In genomic region chr9:92392690-92393089, GRCh38 we compare ENCODE assay signal across 21 cellular contexts. TPM values are rescaled to one million over a fixed set of nuclear protein-coding genes. Genes with fewer than 3 reads are reported as not detected.
A peak's percentile ranks its signal among the peaks of the same experiment; 100 is the strongest.
DNase-seq lines count a peak whose midpoint lies in the region; ATAC-seq, FAIRE-seq and TF ChIP-seq lines count a peak whose summit lies in the region.
"Had no signal": no experiment of that assay in that cellular context is flagged by ENCODE, and none has a peak within 500 bp of the region (broad histone marks: within the 10 kb centered on the region; RNA-seq: fewer than 3 reads in every experiment).

No MANE protein-coding gene starts in this region.

- TF ChIP-seq CTCF in A549 (IDR thresholded peaks at IDR 0.05) (no peak), choroid plexus epithelial cell (conservative IDR thresholded peaks at IDR 0.05; ENCODE audit: low read depth, low read length) (no peak)

- POLR2A ChIA-PET in A549 (lab: Yijun Ruan, JAX), result no interaction called here

- ATAC-seq in A549 (no peak), HG03280 (IDR thresholded peaks at IDR 0.05; ENCODE audit: unreplicated experiment) (no peak), HG03460 (IDR thresholded peaks at IDR 0.05; ENCODE audit: unreplicated experiment) (no peak), GM19395 (IDR thresholded peaks at IDR 0.05; ENCODE audit: unreplicated experiment) (no peak)
- ATAC-seq: GM23338 had no signal

- H3K9me3 ChIP-seq in A549 (no peaks in the 10 kb centered on the region), mesenchymal stem cell (ENCODE audit: control insufficient read depth, low read length) (no peaks in the 10 kb centered on the region)

- no peaks in the 10 kb centered on the region for H3K27me3 ChIP-seq in mesenchymal stem cell (ENCODE audit: control insufficient read depth in 1 of 2, insufficient read depth in 1 of 2, low read length in 2 of 2)

- no peak overlapping the region for H3K23ac ChIP-seq in mesenchymal stem cell (ENCODE audit: low read length in 2 of 2)

- no peak overlapping the region for H4K91ac ChIP-seq in mesenchymal stem cell (ENCODE audit: low read length)

- no peaks in the 10 kb centered on the region for H3K79me1 ChIP-seq in mesenchymal stem cell (replicated peaks; ENCODE audit: low read length, poor library complexity, severe bottlenecking)

- no peak overlapping the region for H3K4me2 ChIP-seq in A549
- no peak overlapping the region for H3K4me2 ChIP-seq in mesenchymal stem cell (ENCODE audit: low read length, poor library complexity, severe bottlenecking)
- H3K4me2 ChIP-seq: GM23338, PC-9 had no signal

- H3K4me3 ChIP-seq in A549, result no peak overlapping the region
- no peak overlapping the region for H3K4me3 ChIP-seq in choroid plexus epithelial cell (ENCODE audit: low read depth, low read length)
- no peak overlapping the region for H3K4me3 ChIP-seq in mesenchymal stem cell (ENCODE audit: insufficient read depth in 1 of 2, low read depth in 1 of 2, low read length in 2 of 2)
- H3K4me3 ChIP-seq: GM23338, PC-9 had no signal

- no peak overlapping the region for H2AFZ ChIP-seq in mesenchymal stem cell (ENCODE audit: low read depth, low read length)
- H2AFZ ChIP-seq: GM23338, PC-9 had no signal

- TF ChIP-seq RAD21 in A549 (conservative IDR thresholded peaks at IDR 0.05 in 1 of 2, IDR thresholded peaks at IDR 0.05 in 1 of 2), result no peak

- no peaks in the 10 kb centered on the region for H3K4me1 ChIP-seq in A549
- H3K4me1 ChIP-seq in mesenchymal stem cell (ENCODE audit: control insufficient read depth, insufficient read depth, low read depth, low read length), result no peaks in the 10 kb centered on the region

- no peaks in the 10 kb centered on the region for H3K36me3 ChIP-seq in mesenchymal stem cell (ENCODE audit: control insufficient read depth in 1 of 2, insufficient read depth in 2 of 2, low read depth in 1 of 2, low read length in 2 of 2)

- H3K9ac ChIP-seq in mesenchymal stem cell (ENCODE audit: low read length), result peak overlapping the region; percentile 78

- H3K4ac ChIP-seq in mesenchymal stem cell (ENCODE audit: low read depth in 1 of 2, low read length in 2 of 2), result no peak overlapping the region

- H2BK120ac ChIP-seq in mesenchymal stem cell (ENCODE audit: low read depth, low read length), result no peak overlapping the region

- FAIRE-seq in A549 (lab: Jason Lieb, UNC), result peak; percentile 32
- FAIRE-seq: A204.1, G401.6, GM12891 had no signal

- no peak overlapping the region for H2BK15ac ChIP-seq in mesenchymal stem cell (ENCODE audit: low read depth, poor library complexity, severe bottlenecking)

- H3K14ac ChIP-seq in mesenchymal stem cell (ENCODE audit: low read length in 2 of 2), result no peak overlapping the region

- CTCF ChIA-PET in A549 (lab: Yijun Ruan, JAX), result no interaction called here

- no peak overlapping the region for H2BK5ac ChIP-seq in mesenchymal stem cell (ENCODE audit: low read depth, low read length, poor library complexity, severe bottlenecking)

- H3K18ac ChIP-seq in mesenchymal stem cell (ENCODE audit: low read depth in 1 of 2, low read length in 2 of 2), result no peak overlapping the region

- H2BK12ac ChIP-seq in mesenchymal stem cell (ENCODE audit: low read length in 2 of 2), result no peak overlapping the region

- no peak overlapping the region for H2AK5ac ChIP-seq in mesenchymal stem cell (ENCODE audit: low read length, severe bottlenecking)

- no peak overlapping the region for H4K8ac ChIP-seq in mesenchymal stem cell (ENCODE audit: low read length)

- DNase-seq in A549 (ENCODE audit: low read depth in 1 of 2, low spot score in 1 of 2) (no peak), RKO (ENCODE audit: low spot score) (peak; percentile 50), choroid plexus epithelial cell (ENCODE audit: low read depth) (peak; percentile 15), mesenchymal stem cell (no peak), putamen (ENCODE audit: low spot score) (no peak)
- DNase-seq: COR-L47, DMS53, Kasumi-1, NCI-H1105 treated with DMSO at 0.1 percent for 48 hours, NCI-H187, NCI-H2171 treated with DMSO at 0.1 percent for 48 hours, NCI-H774, PC-9 had no signal

- 84% methylated on average over 2 of the region's 2 CpGs for WGBS in A549 (ENCODE audit: missing lambda C conversion rate)
- no CpG with 5 or more reads among the region's 2 CpGs for WGBS in mesenchymal stem cell

- no peak for TF ChIP-seq EP300 in A549 (IDR thresholded peaks at IDR 0.05)

- no peak overlapping the region for H3K27ac ChIP-seq in A549
- no peak overlapping the region for H3K27ac ChIP-seq in mesenchymal stem cell (ENCODE audit: low read length, poor library complexity, severe bottlenecking)
- H3K27ac ChIP-seq: C4-2B, PC-9 had no signal

- no peak for TF ChIP-seq POLR2A in A549 (IDR thresholded peaks at IDR 0.05; ENCODE audit: low read length)

TF ChIP-seq in A549, 52 proteins besides CTCF, POLR2A, EP300 and RAD21:
- no peak for TF ChIP-seq CBX8 (IDR thresholded peaks at IDR 0.05)
- TF ChIP-seq HDAC2 (IDR thresholded peaks at IDR 0.05), result no peak
- no peak for TF ChIP-seq RNF2 (IDR thresholded peaks at IDR 0.05; ENCODE audit: borderline replicate concordance, low read depth)
- no peak for TF ChIP-seq GATA3 (IDR thresholded peaks at IDR 0.05; ENCODE audit: borderline replicate concordance)
- no peak for TF ChIP-seq MAZ (IDR thresholded peaks at IDR 0.05; ENCODE audit: borderline replicate concordance, low read depth, low read length)
- TF ChIP-seq EHF (CRISPR knock-in tag; IDR thresholded peaks at IDR 0.05), result no peak
- no peak for TF ChIP-seq USF2 (IDR thresholded peaks at IDR 0.05)
- TF ChIP-seq HOXB5 (CRISPR knock-in tag; IDR thresholded peaks at IDR 0.05), result no peak
- no peak for TF ChIP-seq CEBPB (IDR thresholded peaks at IDR 0.05)
- TF ChIP-seq HMGXB4 (CRISPR knock-in tag; IDR thresholded peaks at IDR 0.05; ENCODE audit: borderline replicate concordance), result no peak
- TF ChIP-seq FOXS1 (CRISPR knock-in tag; IDR thresholded peaks at IDR 0.05), result no peak
- TF ChIP-seq RFX5 (IDR thresholded peaks at IDR 0.05), result no peak
- TF ChIP-seq NFE2L2 (conservative IDR thresholded peaks at IDR 0.05; ENCODE audit: low read length), result no peak
- no peak for TF ChIP-seq HES2 (IDR thresholded peaks at IDR 0.05)
- no peak for TF ChIP-seq HOXB13 (CRISPR knock-in tag; IDR thresholded peaks at IDR 0.05; ENCODE audit: low read depth)
- TF ChIP-seq KDM5A (IDR thresholded peaks at IDR 0.05), result no peak
- TF ChIP-seq MAX (IDR thresholded peaks at IDR 0.05), result no peak
- TF ChIP-seq FOSL2 (IDR thresholded peaks at IDR 0.05), result no peak
- TF ChIP-seq FOSL2 (CRISPR knock-in tag; IDR thresholded peaks at IDR 0.05), result no peak

RNA-seq across cellular contexts. Expression of gene OGN, which starts 11.7 kb away (rescaled TPM):
- polyA plus RNA-seq in A549 (2011; rRNA removed) (not detected in 2 replicates), A549 (2017; fragmentation: RNase III; extraction: RNeasy Plus Mini Kit Qiagen cat#74134 plus additional on column Dnase treatment) (not detected in 3 replicates)
- not detected in 2 replicates for polyA plus RNA-seq in A549 (2012; cell fraction: cytosol; rRNA removed)
- not detected in 2 replicates for polyA plus RNA-seq in A549 (2012; cell fraction: nucleus; rRNA removed)
- not detected in 2 replicates for polyA minus RNA-seq in A549 (2011; rRNA and poly(A)+ RNA removed)
- not detected for polyA plus RNA-seq in mesenchymal stem cell (2013, experiment 1 of 2)
- 0.03 TPM for polyA plus RNA-seq in mesenchymal stem cell (2013, experiment 2 of 2)

RNA-seq across cellular contexts. Expression of gene OMD, which starts 31.6 kb away (rescaled TPM):
- polyA plus RNA-seq in A549 (2011; rRNA removed) (not detected in 2 replicates), A549 (2017; fragmentation: RNase III; extraction: RNeasy Plus Mini Kit Qiagen cat#74134 plus additional on column Dnase treatment) (not detected in 3 replicates)
- not detected in 2 replicates for polyA plus RNA-seq in A549 (2012; cell fraction: cytosol; rRNA removed)
- not detected in 2 replicates for polyA plus RNA-seq in A549 (2012; cell fraction: nucleus; rRNA removed)
- polyA minus RNA-seq in A549 (2011; rRNA and poly(A)+ RNA removed), result not detected in 2 replicates
- polyA plus RNA-seq in mesenchymal stem cell (2013, experiment 1 of 2), result not detected
- polyA plus RNA-seq in mesenchymal stem cell (2013, experiment 2 of 2), result not detected

Comparison
In these comparisons a context has a peak if more than half of its experiments do, and no peak if none do; other contexts are left out.
1. DNase-seq: peak in RKO (single experiment) and choroid plexus epithelial cell (single experiment); none in A549 (0 of 2), mesenchymal stem cell (single experiment) and putamen (single experiment).